In genomic region chr1:156592910-156593732, GRCh38 we compare ENCODE assay signal across 10 cellular contexts. TPM values are rescaled to one million over a fixed set of nuclear protein-coding genes. Genes with fewer than 3 reads are reported as not detected.
DNase-seq lines count a peak whose midpoint lies in the region; ATAC-seq and TF ChIP-seq lines count a peak whose summit lies in the region.
"Had no signal": no experiment of that assay in that cellular context is flagged by ENCODE, and none has a peak within 500 bp of the region (broad histone marks: within the 10 kb centered on the region; RNA-seq: fewer than 3 reads in every experiment).

No MANE protein-coding gene starts in this region.

- no peak overlapping the region for H3K4me3 ChIP-seq in mesodermal cell (ENCODE audit: extremely low read depth, insufficient read depth, low read length, poor library complexity, severe bottlenecking)

- H3K9me3 Mint-ChIP-seq in WTC11, result no peaks in the 10 kb centered on the region

- TF ChIP-seq CTCF in WTC11 (IDR thresholded peaks at IDR 0.05), result no peak

- H3K4me3 Mint-ChIP-seq in WTC11, result peak overlapping the region; percentile 79

- no peaks in the 10 kb centered on the region for H3K9me3 ChIP-seq in mesodermal cell (ENCODE audit: control insufficient read depth, low read length)

- ATAC-seq in WTC11 (no peak), HG02588 (IDR thresholded peaks at IDR 0.05; ENCODE audit: unreplicated experiment) (no peak)

- peak overlapping the region; percentile 17; the same call in 1 of the 2 replicates for H3K27ac Mint-ChIP-seq in WTC11

- peaks cover 16% of the 10 kb centered on the region for H3K4me1 Mint-ChIP-seq in WTC11

- H3K4me1 ChIP-seq in mesodermal cell (ENCODE audit: control insufficient read depth, insufficient read depth, low read length, poor library complexity, severe bottlenecking), result no peaks in the 10 kb centered on the region

- peaks cover 52% of the 10 kb centered on the region for H3K36me3 ChIP-seq in mesodermal cell (ENCODE audit: control insufficient read depth, insufficient read depth, low read length)

- CTCF ChIA-PET in WTC11 (lab: Charles Lee), result interaction anchor here (0.6 to 3.4 kb wide), 7 partner anchors 10 to 208 kb away, joined by 3 to 28 read pairs (median 3); partner anchors contain the start of gene MEF2D

- POLR2A ChIA-PET in WTC11 (lab: Charles Lee), result interaction anchor here (0.6 to 0.7 kb wide), 2 partner anchors 113 to 150 kb away, joined by 3 to 4 read pairs; no protein-coding TSS in a partner anchor

- WGBS in mesodermal cell (ENCODE audit: insufficient coverage in 2 of 2), 2 experiments, result 95 to 98% methylated on average over 7 of the region's 8 CpGs

- DNase-seq in COLO668 (lab: John Stamatoyannopoulos, UW; ENCODE audit: unreplicated experiment) (peak; percentile 86), LHCN-M2 (ENCODE audit: low read depth) (peak; percentile 72), WTC11 (ENCODE audit: low spot score) (no peak), nucleus accumbens (lab: John Stamatoyannopoulos, UW) (no peak), middle frontal gyrus (ENCODE audit: extremely low spot score, low spot score) (no peak)
- no peak for DNase-seq in activated effector memory CD4-positive, alpha-beta T cell treated with anti-CD3 and anti-CD28 coated beads, Interleukin-2, amount 50 U/mL, for 16 hours
- DNase-seq: NCI-H1694 had no signal

- peaks cover 40% of the 10 kb centered on the region for H3K36me3 Mint-ChIP-seq in WTC11

- H3K27me3 Mint-ChIP-seq in WTC11 (ENCODE audit: low read depth), result no peaks in the 10 kb centered on the region

- peak overlapping the region; percentile 7 for H3K27ac ChIP-seq in mesodermal cell (ENCODE audit: low read depth, low read length, severe bottlenecking)

TF ChIP-seq in WTC11, 78 proteins besides CTCF, POLR2A, EP300 and RAD21 (continues in another document):
- TF ChIP-seq, protein P1, sequence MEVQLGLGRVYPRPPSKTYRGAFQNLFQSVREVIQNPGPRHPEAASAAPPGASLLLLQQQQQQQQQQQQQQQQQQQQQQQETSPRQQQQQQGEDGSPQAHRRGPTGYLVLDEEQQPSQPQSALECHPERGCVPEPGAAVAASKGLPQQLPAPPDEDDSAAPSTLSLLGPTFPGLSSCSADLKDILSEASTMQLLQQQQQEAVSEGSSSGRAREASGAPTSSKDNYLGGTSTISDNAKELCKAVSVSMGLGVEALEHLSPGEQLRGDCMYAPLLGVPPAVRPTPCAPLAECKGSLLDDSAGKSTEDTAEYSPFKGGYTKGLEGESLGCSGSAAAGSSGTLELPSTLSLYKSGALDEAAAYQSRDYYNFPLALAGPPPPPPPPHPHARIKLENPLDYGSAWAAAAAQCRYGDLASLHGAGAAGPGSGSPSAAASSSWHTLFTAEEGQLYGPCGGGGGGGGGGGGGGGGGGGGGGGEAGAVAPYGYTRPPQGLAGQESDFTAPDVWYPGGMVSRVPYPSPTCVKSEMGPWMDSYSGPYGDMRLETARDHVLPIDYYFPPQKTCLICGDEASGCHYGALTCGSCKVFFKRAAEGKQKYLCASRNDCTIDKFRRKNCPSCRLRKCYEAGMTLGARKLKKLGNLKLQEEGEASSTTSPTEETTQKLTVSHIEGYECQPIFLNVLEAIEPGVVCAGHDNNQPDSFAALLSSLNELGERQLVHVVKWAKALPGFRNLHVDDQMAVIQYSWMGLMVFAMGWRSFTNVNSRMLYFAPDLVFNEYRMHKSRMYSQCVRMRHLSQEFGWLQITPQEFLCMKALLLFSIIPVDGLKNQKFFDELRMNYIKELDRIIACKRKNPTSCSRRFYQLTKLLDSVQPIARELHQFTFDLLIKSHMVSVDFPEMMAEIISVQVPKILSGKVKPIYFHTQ (CRISPR knock-in tag; IDR thresholded peaks at IDR 0.05), result no peak
- TF ChIP-seq ELF4 (CRISPR knock-in tag; IDR thresholded peaks at IDR 0.05; ENCODE audit: low read depth) (no peak), ATF1 (CRISPR knock-in tag; IDR thresholded peaks at IDR 0.05) (no peak), FOXP1 (CRISPR knock-in tag; IDR thresholded peaks at IDR 0.05; ENCODE audit: borderline replicate concordance) (no peak), JUN (CRISPR knock-in tag; IDR thresholded peaks at IDR 0.05) (no peak), KAT7 (CRISPR knock-in tag; IDR thresholded peaks at IDR 0.05; ENCODE audit: borderline replicate concordance) (no peak), ZNF219 (CRISPR knock-in tag; IDR thresholded peaks at IDR 0.05; ENCODE audit: borderline replicate concordance) (no peak), GABPB1 (CRISPR knock-in tag; IDR thresholded peaks at IDR 0.05) (no peak), TEAD4 (CRISPR knock-in tag; IDR thresholded peaks at IDR 0.05) (no peak), ETV6 (CRISPR knock-in tag; IDR thresholded peaks at IDR 0.05) (no peak), IRF2 (CRISPR knock-in tag; IDR thresholded peaks at IDR 0.05; ENCODE audit: borderline replicate concordance, low read depth) (no peak)
- TF ChIP-seq, protein P2, sequence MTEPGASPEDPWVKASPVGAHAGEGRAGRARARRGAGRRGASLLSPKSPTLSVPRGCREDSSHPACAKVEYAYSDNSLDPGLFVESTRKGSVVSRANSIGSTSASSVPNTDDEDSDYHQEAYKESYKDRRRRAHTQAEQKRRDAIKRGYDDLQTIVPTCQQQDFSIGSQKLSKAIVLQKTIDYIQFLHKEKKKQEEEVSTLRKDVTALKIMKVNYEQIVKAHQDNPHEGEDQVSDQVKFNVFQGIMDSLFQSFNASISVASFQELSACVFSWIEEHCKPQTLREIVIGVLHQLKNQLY (CRISPR knock-in tag; IDR thresholded peaks at IDR 0.05), result no peak
- TF ChIP-seq, protein P3, sequence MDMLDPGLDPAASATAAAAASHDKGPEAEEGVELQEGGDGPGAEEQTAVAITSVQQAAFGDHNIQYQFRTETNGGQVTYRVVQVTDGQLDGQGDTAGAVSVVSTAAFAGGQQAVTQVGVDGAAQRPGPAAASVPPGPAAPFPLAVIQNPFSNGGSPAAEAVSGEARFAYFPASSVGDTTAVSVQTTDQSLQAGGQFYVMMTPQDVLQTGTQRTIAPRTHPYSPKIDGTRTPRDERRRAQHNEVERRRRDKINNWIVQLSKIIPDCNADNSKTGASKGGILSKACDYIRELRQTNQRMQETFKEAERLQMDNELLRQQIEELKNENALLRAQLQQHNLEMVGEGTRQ (CRISPR knock-in tag; IDR thresholded peaks at IDR 0.05), result no peak
- TF ChIP-seq, protein P4, sequence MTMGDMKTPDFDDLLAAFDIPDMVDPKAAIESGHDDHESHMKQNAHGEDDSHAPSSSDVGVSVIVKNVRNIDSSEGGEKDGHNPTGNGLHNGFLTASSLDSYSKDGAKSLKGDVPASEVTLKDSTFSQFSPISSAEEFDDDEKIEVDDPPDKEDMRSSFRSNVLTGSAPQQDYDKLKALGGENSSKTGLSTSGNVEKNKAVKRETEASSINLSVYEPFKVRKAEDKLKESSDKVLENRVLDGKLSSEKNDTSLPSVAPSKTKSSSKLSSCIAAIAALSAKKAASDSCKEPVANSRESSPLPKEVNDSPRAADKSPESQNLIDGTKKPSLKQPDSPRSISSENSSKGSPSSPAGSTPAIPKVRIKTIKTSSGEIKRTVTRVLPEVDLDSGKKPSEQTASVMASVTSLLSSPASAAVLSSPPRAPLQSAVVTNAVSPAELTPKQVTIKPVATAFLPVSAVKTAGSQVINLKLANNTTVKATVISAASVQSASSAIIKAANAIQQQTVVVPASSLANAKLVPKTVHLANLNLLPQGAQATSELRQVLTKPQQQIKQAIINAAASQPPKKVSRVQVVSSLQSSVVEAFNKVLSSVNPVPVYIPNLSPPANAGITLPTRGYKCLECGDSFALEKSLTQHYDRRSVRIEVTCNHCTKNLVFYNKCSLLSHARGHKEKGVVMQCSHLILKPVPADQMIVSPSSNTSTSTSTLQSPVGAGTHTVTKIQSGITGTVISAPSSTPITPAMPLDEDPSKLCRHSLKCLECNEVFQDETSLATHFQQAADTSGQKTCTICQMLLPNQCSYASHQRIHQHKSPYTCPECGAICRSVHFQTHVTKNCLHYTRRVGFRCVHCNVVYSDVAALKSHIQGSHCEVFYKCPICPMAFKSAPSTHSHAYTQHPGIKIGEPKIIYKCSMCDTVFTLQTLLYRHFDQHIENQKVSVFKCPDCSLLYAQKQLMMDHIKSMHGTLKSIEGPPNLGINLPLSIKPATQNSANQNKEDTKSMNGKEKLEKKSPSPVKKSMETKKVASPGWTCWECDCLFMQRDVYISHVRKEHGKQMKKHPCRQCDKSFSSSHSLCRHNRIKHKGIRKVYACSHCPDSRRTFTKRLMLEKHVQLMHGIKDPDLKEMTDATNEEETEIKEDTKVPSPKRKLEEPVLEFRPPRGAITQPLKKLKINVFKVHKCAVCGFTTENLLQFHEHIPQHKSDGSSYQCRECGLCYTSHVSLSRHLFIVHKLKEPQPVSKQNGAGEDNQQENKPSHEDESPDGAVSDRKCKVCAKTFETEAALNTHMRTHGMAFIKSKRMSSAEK (CRISPR knock-in tag; IDR thresholded peaks at IDR 0.05; ENCODE audit: borderline replicate concordance), result no peak

RNA-seq across cellular contexts. Expression of gene NAXE, which starts 1.5 kb away (rescaled TPM):
- total RNA-seq in LHCN-M2 (2014; rRNA removed), result 74.9 and 101 TPM in 2 replicates
- polyA plus RNA-seq in LHCN-M2 (2012), result 113 TPM
- 81.6 to 98.1 TPM (median 92.8 TPM) in 3 replicates for total RNA-seq in WTC11 (2021)
- polyA plus RNA-seq in mesodermal cell (2013, experiment 1 of 2), result 70.4 TPM
- polyA plus RNA-seq in mesodermal cell (2013, experiment 2 of 2), result 60.0 TPM

RNA-seq across cellular contexts. Expression of gene GPATCH4, which starts 8.2 kb away (rescaled TPM):
- total RNA-seq in LHCN-M2 (2014; rRNA removed) (24.1 and 26.0 TPM in 2 replicates), WTC11 (2021) (37.1 to 50.1 TPM (median 38.2 TPM) in 3 replicates)
- polyA plus RNA-seq in LHCN-M2 (2012), result 31.1 TPM
- 11.3 TPM for polyA plus RNA-seq in mesodermal cell (2013, experiment 1 of 2)
- polyA plus RNA-seq in mesodermal cell (2013, experiment 2 of 2), result 11.3 TPM

RNA-seq across cellular contexts. Expression of gene TTC24, which starts 13.6 kb away (rescaled TPM):
- total RNA-seq in LHCN-M2 (2014; rRNA removed), result not detected in 2 replicates
- polyA plus RNA-seq in LHCN-M2 (2012), result not detected
- 0.09 to 0.20 TPM (median 0.11 TPM) in 3 replicates for total RNA-seq in WTC11 (2021)
- not detected for polyA plus RNA-seq in mesodermal cell (2013, experiment 1 of 2)
- not detected for polyA plus RNA-seq in mesodermal cell (2013, experiment 2 of 2)

RNA-seq across cellular contexts. Expression of gene IQGAP3, which starts 20.8 kb away (rescaled TPM):
- total RNA-seq in LHCN-M2 (2014; rRNA removed), result 45.6 and 48.0 TPM in 2 replicates
- polyA plus RNA-seq in LHCN-M2 (2012), result 15.0 TPM
- 30.8 to 33.3 TPM (median 33.3 TPM) in 3 replicates for total RNA-seq in WTC11 (2021)
- polyA plus RNA-seq in mesodermal cell (2013, experiment 1 of 2), result 23.7 TPM
- polyA plus RNA-seq in mesodermal cell (2013, experiment 2 of 2), result 23.2 TPM

RNA-seq across cellular contexts. Expression of gene HAPLN2, which starts 26.1 kb away (rescaled TPM):
- not detected in 2 replicates for total RNA-seq in LHCN-M2 (2014; rRNA removed)
- not detected for polyA plus RNA-seq in LHCN-M2 (2012)
- total RNA-seq in WTC11 (2021), result 1.1 to 1.3 TPM (median 1.2 TPM) in 3 replicates
- polyA plus RNA-seq in mesodermal cell (2013, experiment 1 of 2), result 0.52 TPM
- polyA plus RNA-seq in mesodermal cell (2013, experiment 2 of 2), result not detected
- total RNA-seq: activated CD8-positive, alpha-beta memory T cell treated with anti-CD3 and anti-CD28 coated beads for 36 hours had no signal

Comparison
In these comparisons a context has a peak if more than half of its experiments do, and no peak if none do; other contexts are left out.
1. DNase-seq: peak in COLO668 (single experiment) and LHCN-M2 (single experiment); none in WTC11 (single experiment), nucleus accumbens (0 of 56), middle frontal gyrus (single experiment) and activated effector memory CD4-positive, alpha-beta T cell treated with anti-CD3 and anti-CD28 coated beads, Interleukin-2, amount 50 U/mL, for 16 hours (single experiment).